Comparison of ENCODE assay signal across 7 cellular contexts in the genomic region with DNA sequence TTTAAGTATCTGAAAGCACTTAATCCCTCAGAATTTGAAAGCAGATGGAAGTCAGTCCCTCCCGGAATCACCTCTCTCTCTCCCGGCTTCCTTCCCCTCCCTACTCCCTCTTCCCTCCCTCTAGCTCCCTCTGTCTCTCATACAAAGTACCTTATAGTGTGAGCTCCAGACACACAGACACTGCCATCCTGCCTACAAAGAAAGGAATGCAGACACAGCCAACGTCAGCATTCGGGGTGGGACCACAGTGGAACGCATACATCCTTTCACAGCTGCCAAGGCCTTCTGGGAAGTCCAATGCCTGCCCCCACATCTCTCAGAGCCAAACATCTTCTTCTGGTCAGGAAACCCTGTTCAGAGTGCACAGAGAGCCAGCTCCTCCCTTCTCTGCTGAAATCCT. TPM values are rescaled to one million over a fixed set of nuclear protein-coding genes. Genes with fewer than 3 reads are reported as not detected.
DNase-seq lines count a peak whose midpoint lies in the region; ATAC-seq and TF ChIP-seq lines count a peak whose summit lies in the region.

No MANE protein-coding gene starts in this region.

- 5 to 9% methylated on average over 5 of the region's 5 CpGs for WGBS in heart right ventricle, 2 donors
- 20 to 33% (median 23%) methylated on average over 5 of the region's 5 CpGs for WGBS in psoas muscle, 3 donors

- no peaks in the 10 kb centered on the region for H3K27me3 ChIP-seq in HUES48 (ENCODE audit: control insufficient read depth, insufficient read depth, low read length)
- no peaks in the 10 kb centered on the region for H3K27me3 ChIP-seq in adipocyte (replicated peaks; ENCODE audit: control insufficient read depth, insufficient read depth, low read length)
- no peaks in the 10 kb centered on the region for H3K27me3 ChIP-seq in heart right ventricle
- H3K27me3 ChIP-seq in psoas muscle (ENCODE audit: insufficient read depth in 3 of 3, low read length in 2 of 3): no peaks in the 10 kb centered on the region

- intact Hi-C loops in heart right ventricle (cut with DNase I) (loop anchor here in 1 of 10 donors (5.0 kb wide), 1 partner anchor 38 kb away; no protein-coding TSS in a partner anchor), psoas muscle (cut with DNase I) (no loop called here)

- H3K4me1 ChIP-seq in HUES48 (ENCODE audit: control insufficient read depth, insufficient read depth, low read length): peaks cover 15% of the 10 kb centered on the region
- peaks cover 94% of the 10 kb centered on the region for H3K4me1 ChIP-seq in adipocyte (ENCODE audit: control insufficient read depth, insufficient read depth, low read length)
- H3K4me1 ChIP-seq in heart right ventricle: peaks cover 37 to 100% (median 89%) of the 10 kb centered on the region in 9 donors
- peaks cover 35% of the 10 kb centered on the region for H3K4me1 ChIP-seq in psoas muscle

- H3K27ac ChIP-seq in HUES48 (ENCODE audit: low read depth, low read length): peak overlapping the region; percentile 57
- H3K27ac ChIP-seq in heart right ventricle: peak overlapping the region; percentile 59 to 99 (median 86)
- H3K27ac ChIP-seq in psoas muscle: peak overlapping the region; percentile 76

- peak; percentile 76 to 88 (median 82) for ATAC-seq in heart right ventricle
- peak; percentile 45 to 71 (median 67) for ATAC-seq in psoas muscle
- no peak for ATAC-seq in GM21737 (IDR thresholded peaks at IDR 0.05; ENCODE audit: unreplicated experiment)
- no peak for ATAC-seq in HG03196 (IDR thresholded peaks at IDR 0.05; ENCODE audit: unreplicated experiment)
- ATAC-seq in GM21528 (IDR thresholded peaks at IDR 0.05; ENCODE audit: low FRiP score, unreplicated experiment): no peak

- H3K4me3 ChIP-seq in HUES48 (ENCODE audit: low read depth, low read length): no peak overlapping the region
- peak overlapping the region; percentile 69 for H3K4me3 ChIP-seq in adipocyte (ENCODE audit: low read length)
- H3K4me3 ChIP-seq in heart right ventricle: peak overlapping the region in 3 of 10 donors; percentile 6 to 24 (median 23)
- peak overlapping the region; percentile 17 for H3K4me3 ChIP-seq in psoas muscle

- H3K9ac ChIP-seq in HUES48 (ENCODE audit: low read depth, low read length) (no peak overlapping the region), adipocyte (ENCODE audit: low read length) (peak overlapping the region; percentile 70)

- peak in 8 of 9 donors; percentile 14 to 67 (median 50) for TF ChIP-seq CTCF in heart right ventricle (IDR thresholded peaks at IDR 0.05)
- peak; percentile 13 for TF ChIP-seq CTCF in psoas muscle (IDR thresholded peaks at IDR 0.05)

- no peaks in the 10 kb centered on the region for H3K36me3 ChIP-seq in HUES48 (ENCODE audit: control insufficient read depth, insufficient read depth, low read length)
- H3K36me3 ChIP-seq in adipocyte (ENCODE audit: control insufficient read depth, insufficient read depth, low read length, severe bottlenecking): no peaks in the 10 kb centered on the region
- peaks cover 0 to 3% (median 0%) of the 10 kb centered on the region in 9 donors for H3K36me3 ChIP-seq in heart right ventricle
- H3K36me3 ChIP-seq in psoas muscle (ENCODE audit: insufficient read depth in 1 of 2, low read depth in 1 of 2): no peaks in the 10 kb centered on the region

- DNase-seq in adipocyte (ENCODE audit: low read depth) (peak; percentile 97), heart right ventricle (peak; percentile 63 to 90), psoas muscle (peak; percentile 70 to 79)

- H3K9me3 ChIP-seq in HUES48 (ENCODE audit: control insufficient read depth, insufficient read depth, low read length) (no peaks in the 10 kb centered on the region), adipocyte (ENCODE audit: control insufficient read depth, low read length) (no peaks in the 10 kb centered on the region), heart right ventricle (no peaks in the 10 kb centered on the region), psoas muscle (no peaks in the 10 kb centered on the region)

RNA-seq across cellular contexts. Expression of gene NOD1, which starts 9.3 kb away (rescaled TPM):
- total RNA-seq in heart right ventricle (10 to 100 TPM in 3 of 10 donors, 1 to 10 TPM in 7; 6.3 to 19.1 (median 8.6) TPM), psoas muscle (1 to 10 TPM; 2.5 to 4.1 (median 2.9) TPM)
- polyA plus RNA-seq in heart right ventricle (10 to 100 TPM in 1 of 2 donors, 1 to 10 TPM in 1; 7.6 to 18.4 TPM), psoas muscle (1 to 10 TPM; 1.7 to 3.3 (median 2.0) TPM)

RNA-seq across cellular contexts. Expression of gene GGCT, which starts 35.3 kb away (rescaled TPM):
- 10 to 100 TPM; 13.8 to 29.3 (median 18.3) TPM for total RNA-seq in heart right ventricle
- 10 to 100 TPM; 31.7 to 54.2 TPM for polyA plus RNA-seq in heart right ventricle
- 10 to 100 TPM; 16.2 to 20.6 (median 17.0) TPM for total RNA-seq in psoas muscle
- 10 to 100 TPM; 30.8 to 55.7 (median 31.8) TPM for polyA plus RNA-seq in psoas muscle

Comparison
In these comparisons a context has a peak if more than half of its experiments do, and no peak if none do; other contexts are left out.
1. ATAC-seq: peak in heart right ventricle (8 of 8) and psoas muscle (4 of 4); none in GM21737 (single experiment), HG03196 (single experiment) and GM21528 (single experiment).
2. Peak in every context shown above with its lines, with median percentiles within 50 percentile points of each other: H3K27ac ChIP-seq and DNase-seq.